In the genomic region with DNA sequence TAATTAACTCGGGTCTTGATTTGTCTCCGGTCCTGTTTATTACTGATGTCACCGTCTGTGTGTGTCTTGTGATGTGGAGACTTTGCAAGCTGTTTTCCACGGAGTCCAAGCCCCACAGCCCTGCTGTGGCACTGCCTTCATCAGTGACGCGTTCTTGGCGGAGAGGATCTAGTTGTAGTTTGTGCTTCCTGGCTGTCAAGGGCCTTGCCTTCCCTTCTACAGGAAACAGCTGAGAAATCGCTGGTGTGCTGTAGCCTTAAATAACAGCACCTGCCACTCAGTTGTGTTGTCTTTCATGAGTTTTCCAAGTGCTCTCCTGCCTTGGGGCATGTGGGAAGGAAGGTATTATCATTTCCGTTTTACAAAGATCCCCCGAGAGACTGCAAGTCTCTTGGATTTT, we compare ENCODE assay signal across 23 cellular contexts. TPM values are rescaled to one million over a fixed set of nuclear protein-coding genes. Genes with fewer than 3 reads are reported as not detected.
DNase-seq lines count a peak whose midpoint lies in the region; ATAC-seq and TF ChIP-seq lines count a peak whose summit lies in the region.
"Had no signal": no experiment of that assay in that cellular context is flagged by ENCODE, and none has a peak within 500 bp of the region (broad histone marks: within the 10 kb centered on the region; RNA-seq: fewer than 3 reads in every experiment).

No MANE protein-coding gene starts in this region.

- H4K8ac ChIP-seq in IMR-90 (ENCODE audit: low read depth in 2 of 2, low read length in 2 of 2) = peak overlapping the region in 1 of 2 experiments; percentile 40; a peak in 1 of 4 replicates

- intact Hi-C loops in IMR-90 (cut with micrococcal nuclease) = no loop called here
- intact Hi-C loops in left cardiac atrium (cut with DNase I) = no loop called here
- intact Hi-C loops in posterior vena cava (cut with DNase I) = no loop called here

- peak overlapping the region; percentile 24; the same call in 1 of the 2 replicates for H2BK20ac ChIP-seq in IMR-90 (ENCODE audit: low read depth, low read length)

- H2BK120ac ChIP-seq in IMR-90 (ENCODE audit: low read depth, low read length) = no peak overlapping the region

- no peak overlapping the region for H3K9ac ChIP-seq in IMR-90 (ENCODE audit: low read depth, low read length)

- H3K79me1 ChIP-seq in IMR-90 (ENCODE audit: low read depth in 1 of 2, low read length in 2 of 2) = peaks cover 57 to 96% of the 10 kb centered on the region in 2 experiments

- CTCF ChIA-PET in IMR-90 (lab: Yijun Ruan, JAX) = no interaction called here

- no peaks in the 10 kb centered on the region for H3K36me3 ChIP-seq in IMR-90 (ENCODE audit: control insufficient read depth, insufficient read depth, low read length)
- no peaks in the 10 kb centered on the region for H3K36me3 ChIP-seq in SJCRH30
- H3K36me3 ChIP-seq: pancreas had no signal

- TF ChIP-seq CTCF in IMR-90 (conservative IDR thresholded peaks at IDR 0.05; ENCODE audit: low read depth, low read length) = no peak

- DNase-seq in IMR-90 (no peak), SJCRH30 (peak; percentile 40 to 64), left cardiac atrium (peak; percentile 52), posterior vena cava (ENCODE audit: low spot score) (peak; percentile 74), medulla oblongata (ENCODE audit: extremely low spot score) (no peak), T-helper 2 cell (no peak), HuH-7.5 (ENCODE audit: low spot score) (no peak)
- DNase-seq: activated CD4-positive, alpha-beta T cell treated with anti-CD3 and anti-CD28 coated beads, Interleukin-2, amount 10 ng/mL, durations not matched to agents 7 days and 5 days; activated T-cell treated with anti-CD3 and anti-CD28 coated beads, Interleukin-2, amount 50 U/mL, for 4 hours; CD4-positive, CD25-positive, alpha-beta regulatory T cell; EL; left colon; naive thymus-derived CD4-positive, alpha-beta T cell; NCI-H1436; NCI-H2107; stimulated activated CD4-positive, alpha-beta T cell treated with anti-CD3 and anti-CD28 coated beads, Interleukin-4, amount 100 ng/mL, for 24 hours; T1000 had no signal

- POLR2A ChIA-PET in IMR-90 (lab: Charles Lee; ENCODE audit: unreplicated experiment) = no interaction called here

- no peak overlapping the region for H3K56ac ChIP-seq in IMR-90 (ENCODE audit: extremely low read depth, insufficient read depth, low read length)

- H4K20me1 ChIP-seq in IMR-90 (ENCODE audit: insufficient read depth, low read length) = peaks cover 93% of the 10 kb centered on the region

- peak overlapping the region; percentile 68; the same call in 1 of the 2 replicates for H3K23ac ChIP-seq in IMR-90 (ENCODE audit: low read depth, low read length)

- no TSS peak for BruUV-seq in IMR-90 (replicated peaks; lab: Mats Ljungman, UMichigan)

- peak overlapping the region; percentile 26; the same call in 1 of the 2 replicates for H4K91ac ChIP-seq in IMR-90 (ENCODE audit: insufficient read depth, low read depth, low read length)

- H3K14ac ChIP-seq in IMR-90 (replicated peaks; ENCODE audit: low read depth, low read length) = 0 out of 2 replicates have a peak overlapping the region, but pooled peaks have one; percentile 47

- dilution Hi-C loops in IMR-90 (cut with HindIII; ENCODE audit: low sequenced_read_pairs, unreplicated experiment) = no loop called here

- H3K4me1 ChIP-seq in IMR-90 (ENCODE audit: control insufficient read depth, insufficient read depth, low read length) = peaks cover 16% of the 10 kb centered on the region
- peaks cover 14% of the 10 kb centered on the region for H3K4me1 ChIP-seq in SJCRH30
- H3K4me1 ChIP-seq: pancreas had no signal

- peaks cover 31% of the 10 kb centered on the region for H3K9me1 ChIP-seq in IMR-90 (ENCODE audit: insufficient read depth, low read length)

- TF ChIP-seq RAD21 in IMR-90 (IDR thresholded peaks at IDR 0.05; ENCODE audit: low read length) = no peak

- H2AK9ac ChIP-seq in IMR-90 (replicated peaks; ENCODE audit: low read depth, low read length, poor library complexity) = no peak overlapping the region

- no peak overlapping the region for H4K5ac ChIP-seq in IMR-90 (ENCODE audit: low read depth, low read length)

- no peak overlapping the region for H3K4me2 ChIP-seq in IMR-90 (ENCODE audit: low read depth, low read length)
- H3K4me2 ChIP-seq: hepatocyte had no signal

- no peak overlapping the region for H3K18ac ChIP-seq in IMR-90 (ENCODE audit: low read depth, low read length)

- H3K4me3 ChIP-seq in IMR-90 (ENCODE audit: insufficient read depth, low read depth, low read length) (no peak overlapping the region), SJCRH30 (no peak overlapping the region)
- H3K4me3 ChIP-seq: hepatocyte, pancreas had no signal

- no peak overlapping the region for H3K4ac ChIP-seq in IMR-90 (ENCODE audit: low read depth, low read length)

- H2AK5ac ChIP-seq in IMR-90 (ENCODE audit: low read depth, low read length) = peak overlapping the region; percentile 56

- H2AFZ ChIP-seq in IMR-90 (replicated peaks; ENCODE audit: low read length, poor library complexity) = no peak overlapping the region
- H2AFZ ChIP-seq: hepatocyte had no signal

- WGBS in IMR-90 (ENCODE audit: extremely low coverage in 2 of 2, insufficient read length in 1 of 2), 2 experiments = 100% methylated on average over 2 of the region's 10 CpGs; no CpG with 5 or more reads in 1 of the 2 experiments

- H3K27me3 ChIP-seq in IMR-90 (ENCODE audit: control insufficient read depth, insufficient read depth, low read length) = no peaks in the 10 kb centered on the region
- H3K27me3 ChIP-seq in SJCRH30 = no peaks in the 10 kb centered on the region
- H3K27me3 ChIP-seq: hepatocyte, pancreas had no signal

- H3K9me3 ChIP-seq in IMR-90 (ENCODE audit: control insufficient read depth, insufficient read depth, low read length) (no peaks in the 10 kb centered on the region), SJCRH30 (replicated peaks) (no peaks in the 10 kb centered on the region)
- H3K9me3 ChIP-seq: pancreas had no signal

- TF ChIP-seq POLR2A in IMR-90 (IDR thresholded peaks at IDR 0.05; ENCODE audit: low read depth, low read length) = no peak

- ATAC-seq in IMR-90 (ENCODE audit: low read depth) (no peak), left cardiac atrium (peak; percentile 16 to 26)
- ATAC-seq: activated T-cell treated with anti-CD3 and anti-CD28 coated beads, Interleukin-2, amount 50 U/mL, for 4 hours; left colon; naive thymus-derived CD4-positive, alpha-beta T cell; pancreas; sciatic nerve; stimulated activated effector memory CD8-positive, alpha-beta T cell treated with anti-CD3 and anti-CD28 coated beads, Interleukin-12 subunit alpha, Interleukin-12 subunit beta, amount 100 ng/mL, for 72 hours; WTC11 had no signal

- H2BK5ac ChIP-seq in IMR-90 (ENCODE audit: low read depth, low read length, poor library complexity, severe bottlenecking) = no peak overlapping the region

- H3K27ac ChIP-seq in IMR-90 (ENCODE audit: insufficient read depth, low read length) = no peak overlapping the region
- no peak overlapping the region for H3K27ac ChIP-seq in SJCRH30
- H3K27ac ChIP-seq: epithelial cell of prostate, hepatocyte, pancreas had no signal

- in situ Hi-C loops in IMR-90 (cut with MboI; ENCODE audit: low sequenced_read_pairs) = no loop called here

- H2BK15ac ChIP-seq in IMR-90 (ENCODE audit: low read depth, low read length) = no peak overlapping the region

TF ChIP-seq in IMR-90, 13 proteins besides CTCF, POLR2A, EP300 and RAD21:
- TF ChIP-seq MAFK (IDR thresholded peaks at IDR 0.05; ENCODE audit: low read depth, low read length) = no peak
- TF ChIP-seq NFE2L2 (IDR thresholded peaks at IDR 0.05; ENCODE audit: low read depth, low read length) = no peak
- TF ChIP-seq MAZ (IDR thresholded peaks at IDR 0.05; ENCODE audit: borderline replicate concordance, low read depth, low read length) = no peak
- TF ChIP-seq BHLHE40 (IDR thresholded peaks at IDR 0.05; ENCODE audit: low read depth, low read length) = no peak
- no peak for TF ChIP-seq RCOR1 (IDR thresholded peaks at IDR 0.05; ENCODE audit: insufficient replicate concordance, low read length)
- TF ChIP-seq MXI1 (IDR thresholded peaks at IDR 0.05; ENCODE audit: borderline replicate concordance, low read depth, low read length) = no peak
- TF ChIP-seq CEBPB (IDR thresholded peaks at IDR 0.05; ENCODE audit: low read depth, low read length) = no peak
- TF ChIP-seq, protein P1, sequence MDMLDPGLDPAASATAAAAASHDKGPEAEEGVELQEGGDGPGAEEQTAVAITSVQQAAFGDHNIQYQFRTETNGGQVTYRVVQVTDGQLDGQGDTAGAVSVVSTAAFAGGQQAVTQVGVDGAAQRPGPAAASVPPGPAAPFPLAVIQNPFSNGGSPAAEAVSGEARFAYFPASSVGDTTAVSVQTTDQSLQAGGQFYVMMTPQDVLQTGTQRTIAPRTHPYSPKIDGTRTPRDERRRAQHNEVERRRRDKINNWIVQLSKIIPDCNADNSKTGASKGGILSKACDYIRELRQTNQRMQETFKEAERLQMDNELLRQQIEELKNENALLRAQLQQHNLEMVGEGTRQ (IDR thresholded peaks at IDR 0.05; ENCODE audit: low read depth, low read length) = no peak
- no peak for TF ChIP-seq CHD1 (IDR thresholded peaks at IDR 0.05; ENCODE audit: low read depth, low read length)
- TF ChIP-seq, protein P2, sequence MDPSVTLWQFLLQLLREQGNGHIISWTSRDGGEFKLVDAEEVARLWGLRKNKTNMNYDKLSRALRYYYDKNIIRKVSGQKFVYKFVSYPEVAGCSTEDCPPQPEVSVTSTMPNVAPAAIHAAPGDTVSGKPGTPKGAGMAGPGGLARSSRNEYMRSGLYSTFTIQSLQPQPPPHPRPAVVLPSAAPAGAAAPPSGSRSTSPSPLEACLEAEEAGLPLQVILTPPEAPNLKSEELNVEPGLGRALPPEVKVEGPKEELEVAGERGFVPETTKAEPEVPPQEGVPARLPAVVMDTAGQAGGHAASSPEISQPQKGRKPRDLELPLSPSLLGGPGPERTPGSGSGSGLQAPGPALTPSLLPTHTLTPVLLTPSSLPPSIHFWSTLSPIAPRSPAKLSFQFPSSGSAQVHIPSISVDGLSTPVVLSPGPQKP (IDR thresholded peaks at IDR 0.05; ENCODE audit: borderline replicate concordance, low read depth, low read length) = no peak
- TF ChIP-seq RFX5 (IDR thresholded peaks at IDR 0.05; ENCODE audit: low read depth, low read length) = no peak
- no peak for TF ChIP-seq FOS (IDR thresholded peaks at IDR 0.05; ENCODE audit: low read depth, low read length)
- no peak for TF ChIP-seq SMC3 (IDR thresholded peaks at IDR 0.05; ENCODE audit: low read depth, low read length)

RNA-seq across cellular contexts. Expression of a gene that starts 26.3 kb away (rescaled TPM):
- total RNA-seq in IMR-90 (2012; rRNA removed) (25.1 and 27.5 TPM in 2 replicates), left cardiac atrium (10 to 100 TPM; 64.9 to 70.6 TPM), posterior vena cava (100 to 1,000 TPM in 1 of 2 donors, 10 to 100 TPM in 1; 87.8 to 116 TPM)
- 57.0 and 58.4 TPM in 2 replicates for polyA plus RNA-seq in IMR-90 (2012; rRNA removed)
- 28.8 and 51.0 TPM in 2 replicates for polyA plus RNA-seq in IMR-90 (2012; cell fraction: cytosol; rRNA removed)
- 139 and 218 TPM in 2 replicates for polyA plus RNA-seq in IMR-90 (2012; cell fraction: nucleus; rRNA removed; ENCODE audit: low replicate concordance)
- 13.6 and 14.6 TPM in 2 replicates for total RNA-seq in SJCRH30 (2014; rRNA removed; shearing (Covaris generic))
- polyA plus RNA-seq: naive thymus-derived CD4-positive, alpha-beta T cell had no signal

Comparison
In these comparisons a context has a peak if more than half of its experiments do, and no peak if none do; other contexts are left out.
1. DNase-seq: peak in SJCRH30 (2 of 2), left cardiac atrium (single experiment) and posterior vena cava (single experiment); none in IMR-90 (single experiment), medulla oblongata (single experiment), T-helper 2 cell (0 of 5) and HuH-7.5 (single experiment).